In genomic region chr7:16916733-16917132, GRCh38 we compare ENCODE assay signal across 27 cellular contexts. TPM values are rescaled to one million over a fixed set of nuclear protein-coding genes. Genes with fewer than 3 reads are reported as not detected.
DNase-seq lines count a peak whose midpoint lies in the region; ATAC-seq and TF ChIP-seq lines count a peak whose summit lies in the region.
"Had no signal": no experiment of that assay in that cellular context is flagged by ENCODE, and none has a peak within 500 bp of the region (broad histone marks: within the 10 kb centered on the region; RNA-seq: fewer than 3 reads in every experiment).

No MANE protein-coding gene starts in this region.

- no peak for TF ChIP-seq RAD21 in IMR-90 (IDR thresholded peaks at IDR 0.05; ENCODE audit: low read length)

- POLR2A ChIA-PET in IMR-90 (lab: Charles Lee; ENCODE audit: unreplicated experiment) (no interaction called here), GM10248 (lab: Yijun Ruan, JAX) (no interaction called here)

- H3K9me3 ChIP-seq in BLaER1 treated with 17β-estradiol and CSF1 and Interleukin-3, amounts not matched to agents 10 nM and 100 nM (replicated peaks in 1 of 11) = peaks cover 0 to 9% (median 6%) of the 10 kb centered on the region in 11 experiments; a peak in 8 of 22 replicates
- no peaks in the 10 kb centered on the region for H3K9me3 ChIP-seq in IMR-90 (ENCODE audit: control insufficient read depth, insufficient read depth, low read length)
- H3K9me3 ChIP-seq in mammary epithelial cell (replicated peaks; ENCODE audit: insufficient read depth, low read length) = no peaks in the 10 kb centered on the region
- no peaks in the 10 kb centered on the region for H3K9me3 ChIP-seq in neural progenitor cell (ENCODE audit: low read depth)
- H3K9me3 ChIP-seq: adrenal gland, testis had no signal

- H3K79me2 ChIP-seq in mammary epithelial cell (ENCODE audit: insufficient read depth, low read length) (no peaks in the 10 kb centered on the region), neural progenitor cell (ENCODE audit: low read depth) (no peaks in the 10 kb centered on the region)

- H2BK120ac ChIP-seq in IMR-90 (ENCODE audit: low read depth, low read length) = peak overlapping the region; percentile 68; the same call in 1 of the 2 replicates

- ATAC-seq in IMR-90 (ENCODE audit: low read depth) = no peak
- ATAC-seq: GM12878 had no signal

- no peak overlapping the region for H2AK9ac ChIP-seq in IMR-90 (replicated peaks; ENCODE audit: low read depth, low read length, poor library complexity)

- H2BK5ac ChIP-seq in IMR-90 (ENCODE audit: low read depth, low read length, poor library complexity, severe bottlenecking) = peak overlapping the region; percentile 82

- H4K91ac ChIP-seq in IMR-90 (ENCODE audit: insufficient read depth, low read depth, low read length) = no peak overlapping the region

- H3F3A ChIP-seq in neural progenitor cell (ENCODE audit: low read depth) = peaks cover 5% of the 10 kb centered on the region

- BruUV-seq in IMR-90 (replicated peaks; lab: Mats Ljungman, UMichigan) (no TSS peak), mammary epithelial cell (replicated peaks; lab: Mats Ljungman, UMichigan) (no TSS peak)

- H3K27me3 Mint-ChIP-seq in neural progenitor cell (ENCODE audit: insufficient read depth, low read depth) = peaks cover 2% of the 10 kb centered on the region
- H3K27me3 Mint-ChIP-seq: activated T-cell treated with anti-CD3 and anti-CD28 coated beads, Interleukin-2, amount 50 U/mL, for 24 hours had no signal

- H3K4ac ChIP-seq in IMR-90 (ENCODE audit: low read depth, low read length) = peak overlapping the region; percentile 69

- peaks cover 7 to 19% (median 12%) of the 10 kb centered on the region in 10 experiments; a peak in 19 of 20 replicates for H3K4me1 ChIP-seq in BLaER1 treated with 17β-estradiol and CSF1 and Interleukin-3, amounts not matched to agents 10 nM and 100 nM
- peaks cover 7% of the 10 kb centered on the region; the same call in 1 of the 2 replicates for H3K4me1 ChIP-seq in IMR-90 (ENCODE audit: control insufficient read depth, insufficient read depth, low read length)
- peaks cover 33% of the 10 kb centered on the region for H3K4me1 ChIP-seq in mammary epithelial cell (ENCODE audit: insufficient read depth, low read length)
- peaks cover 24% of the 10 kb centered on the region for H3K4me1 ChIP-seq in neural progenitor cell
- H3K4me1 ChIP-seq: adrenal gland, testis had no signal

- no peak for TF ChIP-seq POLR2A in IMR-90 (IDR thresholded peaks at IDR 0.05; ENCODE audit: low read depth, low read length)

- H3K4me3 Mint-ChIP-seq in neural progenitor cell = peak overlapping the region; percentile 60
- H3K4me3 Mint-ChIP-seq: activated CD4-positive, alpha-beta memory T cell treated with anti-CD3 and anti-CD28 coated beads, Interleukin-2, amount 10 ng/mL, durations not matched to agents 7 days and 5 days; activated T-cell treated with anti-CD3 and anti-CD28 coated beads, Interleukin-2, amount 50 U/mL, for 24 hours; immature natural killer cell had no signal

- no peak for DNase-seq in IMR-90
- DNase-seq in mammary epithelial cell = no peak
- DNase-seq in neural progenitor cell (ENCODE audit: low spot score) = peak; percentile 67
- DNase-seq in NCI-H1048 (lab: John Stamatoyannopoulos, UW) = no peak
- DNase-seq in GM10248 (ENCODE audit: extremely low spot score) = no peak
- DNase-seq in NCI-H226 = no peak
- DNase-seq: activated CD4-positive, alpha-beta memory T cell treated with anti-CD3 and anti-CD28 coated beads, Interleukin-2, amount 10 ng/mL, durations not matched to agents 7 days and 5 days; activated CD4-positive, CD25-positive, alpha-beta regulatory T cell; activated naive CD4-positive, alpha-beta T cell; activated T-cell treated with anti-CD3 and anti-CD28 coated beads, Interleukin-2, amount 50 U/mL, for 24 hours; adrenal gland; AML-193; immature natural killer cell; Karpas-422; NCI-H1105; NCI-H2081 treated with DMSO at 0.1 percent for 48 hours; stimulated activated CD4-positive, alpha-beta T cell treated with anti-CD3 and anti-CD28 coated beads, Interleukin-2, amount 100 ng/mL, for 48 hours; stimulated activated naive CD4-positive, alpha-beta T cell; testis had no signal

- H3K14ac ChIP-seq in IMR-90 (replicated peaks; ENCODE audit: low read depth, low read length) = peak overlapping the region; percentile 69

- H2AK5ac ChIP-seq in IMR-90 (ENCODE audit: low read depth, low read length) = peak overlapping the region; percentile 29; the same call in 1 of the 2 replicates

- H3K36me3 Mint-ChIP-seq in neural progenitor cell = peaks cover 5% of the 10 kb centered on the region
- H3K36me3 Mint-ChIP-seq: immature natural killer cell had no signal

- H3K18ac ChIP-seq in IMR-90 (ENCODE audit: low read depth, low read length) = peak overlapping the region; percentile 11; the same call in 1 of the 2 replicates

- no peak overlapping the region for H3K9ac ChIP-seq in BLaER1 treated with 17β-estradiol and CSF1 and Interleukin-3, amounts not matched to agents 10 nM and 100 nM
- H3K9ac ChIP-seq in IMR-90 (ENCODE audit: low read depth, low read length) (no peak overlapping the region), mammary epithelial cell (ENCODE audit: insufficient read depth, low read length) (no peak overlapping the region), neural progenitor cell (no peak overlapping the region)

- TF ChIP-seq CTCF in IMR-90 (conservative IDR thresholded peaks at IDR 0.05; ENCODE audit: low read depth, low read length) (no peak), mammary epithelial cell (conservative IDR thresholded peaks at IDR 0.05 in 1 of 2, IDR thresholded peaks at IDR 0.05 in 1 of 2; ENCODE audit: extremely low read depth in 1 of 2, insufficient read depth in 1 of 2, low read depth in 1 of 2, low read length in 2 of 2) (no peak), neural progenitor cell (IDR thresholded peaks at IDR 0.05) (no peak), GM10248 (IDR thresholded peaks at IDR 0.05; ENCODE audit: control extremely low read depth, extremely low read depth, low read depth, missing control alignments) (no peak)

- peak overlapping the region in 1 of 2 experiments; percentile 42; a peak in 1 of 4 replicates for H4K8ac ChIP-seq in IMR-90 (ENCODE audit: low read depth in 2 of 2, low read length in 2 of 2)

- no CpG with 5 or more reads among the region's 5 CpGs for WGBS in IMR-90 (ENCODE audit: extremely low coverage in 2 of 2, insufficient read length in 1 of 2), 2 experiments
- WGBS in mammary epithelial cell (ENCODE audit: low coverage, missing lambda C conversion rate) = 100% methylated on average over 5 of the region's 5 CpGs

- CTCF ChIA-PET in IMR-90 (lab: Yijun Ruan, JAX) = interaction anchor here (1.0 to 2.5 kb wide), 2 partner anchors 25 to 485 kb away, joined by 3 to 13 read pairs; no protein-coding TSS in a partner anchor
- CTCF ChIA-PET in mammary epithelial cell (lab: Charles Lee; ENCODE audit: low non-redundant PET) = interaction anchor here (1.0 kb wide), 1 partner anchor 26 kb away, joined by 3 read pairs; no protein-coding TSS in a partner anchor
- CTCF ChIA-PET in GM10248 (lab: Yijun Ruan, JAX) = interaction anchor here (1.3 to 2.7 kb wide), 5 partner anchors 9 to 222 kb away, joined by 3 to 13 read pairs (median 5); no protein-coding TSS in a partner anchor

- no peak overlapping the region for H3K23ac ChIP-seq in IMR-90 (ENCODE audit: low read depth, low read length)

- H3K27ac Mint-ChIP-seq in neural progenitor cell = peak overlapping the region; percentile 90
- H3K27ac Mint-ChIP-seq: activated CD4-positive, alpha-beta memory T cell treated with anti-CD3 and anti-CD28 coated beads, Interleukin-2, amount 10 ng/mL, durations not matched to agents 7 days and 5 days; immature natural killer cell had no signal

- H2BK15ac ChIP-seq in IMR-90 (ENCODE audit: low read depth, low read length) = no peak overlapping the region

- no peak overlapping the region for H3K4me3 ChIP-seq in BLaER1 treated with 17β-estradiol and CSF1 and Interleukin-3, amounts not matched to agents 10 nM and 100 nM
- no peak overlapping the region for H3K4me3 ChIP-seq in IMR-90 (ENCODE audit: insufficient read depth, low read depth, low read length)
- H3K4me3 ChIP-seq in mammary epithelial cell (replicated peaks in 1 of 3; ENCODE audit: insufficient read depth in 1 of 3, low read depth in 2 of 3, low read length in 3 of 3) = peak overlapping the region in 2 of 3 experiments; percentile 27 to 45
- no peak overlapping the region for H3K4me3 ChIP-seq in neural progenitor cell
- H3K4me3 ChIP-seq: adrenal gland, GM12878, testis had no signal

- H3K9me1 ChIP-seq in IMR-90 (ENCODE audit: insufficient read depth, low read length) = peaks cover 3% of the 10 kb centered on the region; the same call in 1 of the 2 replicates

- no peaks in the 10 kb centered on the region for H3K79me1 ChIP-seq in IMR-90 (ENCODE audit: low read depth in 1 of 2, low read length in 2 of 2)

- no peak overlapping the region for H3K27ac ChIP-seq in BLaER1 treated with 17β-estradiol and CSF1 and Interleukin-3, amounts not matched to agents 10 nM and 100 nM
- H3K27ac ChIP-seq in IMR-90 (ENCODE audit: insufficient read depth, low read length) = no peak overlapping the region
- peak overlapping the region; percentile 39 for H3K27ac ChIP-seq in mammary epithelial cell (ENCODE audit: insufficient read depth, low read depth, low read length)
- no peak overlapping the region for H3K27ac ChIP-seq in neural progenitor cell
- H3K27ac ChIP-seq: adrenal gland, RWPE1, testis had no signal

- in situ Hi-C loops in IMR-90 (cut with MboI; ENCODE audit: low sequenced_read_pairs) (loop anchor here (10.0 to 25.0 kb wide), 4 partner anchors 222 to 1421 kb away; no protein-coding TSS in a partner anchor), mammary epithelial cell (cut with MboI; ENCODE audit: low sequenced_read_pairs in 2 of 2) (loop anchor here (10.0 kb wide), 2 partner anchors 112 to 222 kb away; partner anchors contain the start of gene AGR2 (in 1 of the 2))

- H2AFZ ChIP-seq in IMR-90 (replicated peaks; ENCODE audit: low read length, poor library complexity) = no peak overlapping the region
- H2AFZ ChIP-seq in mammary epithelial cell (ENCODE audit: low read depth, low read length) = no peak overlapping the region
- peak overlapping the region; percentile 80 for H2AFZ ChIP-seq in neural progenitor cell (replicated peaks)

- dilution Hi-C loops in IMR-90 (cut with HindIII; ENCODE audit: low sequenced_read_pairs, unreplicated experiment) (no loop called here), mammary epithelial cell (cut with HindIII; ENCODE audit: low sequenced_read_pairs) (no loop called here)

- no peaks in the 10 kb centered on the region for H3K27me3 ChIP-seq in BLaER1 treated with 17β-estradiol and CSF1 and Interleukin-3, amounts not matched to agents 10 nM and 100 nM
- H3K27me3 ChIP-seq in IMR-90 (ENCODE audit: control insufficient read depth, insufficient read depth, low read length) (no peaks in the 10 kb centered on the region), mammary epithelial cell (ENCODE audit: insufficient read depth, low read length) (no peaks in the 10 kb centered on the region), neural progenitor cell (no peaks in the 10 kb centered on the region)
- H3K27me3 ChIP-seq: adrenal gland, testis had no signal

- H4K20me1 ChIP-seq in BLaER1 treated with 17β-estradiol and CSF1 and Interleukin-3, amounts not matched to agents 10 nM and 100 nM = no peaks in the 10 kb centered on the region
- H4K20me1 ChIP-seq in IMR-90 (ENCODE audit: insufficient read depth, low read length) (no peaks in the 10 kb centered on the region; the same call in 1 of the 2 replicates), mammary epithelial cell (ENCODE audit: insufficient read depth, low read length) (no peaks in the 10 kb centered on the region), neural progenitor cell (ENCODE audit: low read depth) (no peaks in the 10 kb centered on the region)

- H3K9me3 Mint-ChIP-seq in neural progenitor cell = peaks cover 29% of the 10 kb centered on the region
- H3K9me3 Mint-ChIP-seq: activated CD4-positive, alpha-beta memory T cell treated with anti-CD3 and anti-CD28 coated beads, Interleukin-2, amount 10 ng/mL, durations not matched to agents 7 days and 5 days; activated T-cell treated with anti-CD3 and anti-CD28 coated beads, Interleukin-2, amount 50 U/mL, for 24 hours; immature natural killer cell had no signal

- H3K36me3 ChIP-seq in BLaER1 treated with 17β-estradiol and CSF1 and Interleukin-3, amounts not matched to agents 10 nM and 100 nM = no peaks in the 10 kb centered on the region
- no peaks in the 10 kb centered on the region for H3K36me3 ChIP-seq in IMR-90 (ENCODE audit: control insufficient read depth, insufficient read depth, low read length)
- no peaks in the 10 kb centered on the region for H3K36me3 ChIP-seq in mammary epithelial cell (ENCODE audit: insufficient read depth, low read length)
- H3K36me3 ChIP-seq in neural progenitor cell = no peaks in the 10 kb centered on the region
- H3K36me3 ChIP-seq: adrenal gland had no signal

- H3K56ac ChIP-seq in IMR-90 (ENCODE audit: extremely low read depth, insufficient read depth, low read length) = no peak overlapping the region

- no peak overlapping the region for H4K5ac ChIP-seq in IMR-90 (ENCODE audit: low read depth, low read length)

- H3K4me2 ChIP-seq in BLaER1 treated with 17β-estradiol and CSF1 and Interleukin-3, amounts not matched to agents 10 nM and 100 nM = peak overlapping the region; percentile 33 to 79 (median 48)
- H3K4me2 ChIP-seq in IMR-90 (ENCODE audit: low read depth, low read length) = no peak overlapping the region
- peak overlapping the region; percentile 77 for H3K4me2 ChIP-seq in mammary epithelial cell (ENCODE audit: insufficient read depth, low read depth, low read length)
- peak overlapping the region; percentile 1 for H3K4me2 ChIP-seq in neural progenitor cell

- peaks cover 38% of the 10 kb centered on the region for H3K4me1 Mint-ChIP-seq in neural progenitor cell
- H3K4me1 Mint-ChIP-seq: immature natural killer cell had no signal

- intact Hi-C loops in IMR-90 (cut with micrococcal nuclease) (loop anchor here (5.0 to 10.0 kb wide), 3 partner anchors 269 to 492 kb away; partner anchors contain the start of genes ANKMY2, BZW2 and CRPPA), mammary epithelial cell (cut with micrococcal nuclease) (loop anchor here (10.0 kb wide), 1 partner anchor 802 kb away; no protein-coding TSS in a partner anchor)

- peak overlapping the region; percentile 47 for H2BK20ac ChIP-seq in IMR-90 (ENCODE audit: low read depth, low read length)

RNA-seq across cellular contexts. Expression of gene AGR3, which starts 35.0 kb away (rescaled TPM):
- total RNA-seq in IMR-90 (2012; rRNA removed) (not detected in 2 replicates), mammary epithelial cell (not detected), neural progenitor cell (ENCODE audit: low replicate concordance) (not detected in 2 replicates)
- polyA plus RNA-seq in IMR-90 (2012; rRNA removed) (not detected in 2 replicates), mammary epithelial cell (not detected)
- polyA plus RNA-seq in IMR-90 (2012; cell fraction: cytosol; rRNA removed) = not detected in 2 replicates
- not detected in 2 replicates for polyA plus RNA-seq in IMR-90 (2012; cell fraction: nucleus; rRNA removed; ENCODE audit: low replicate concordance)
- polyA minus RNA-seq in mammary epithelial cell = not detected
- total RNA-seq: activated CD4-positive, alpha-beta memory T cell treated with anti-CD3 and anti-CD28 coated beads, Interleukin-2, amount 10 ng/mL, durations not matched to agents 7 days and 5 days; adrenal gland; cardiac septum; GM12878; liver; NCI-H460; pulmonary artery endothelial cell; skeletal muscle tissue; testis had no signal
- polyA plus RNA-seq: adrenal gland, GM12878, immature natural killer cell, liver had no signal

Comparison
In these comparisons a context has a peak if more than half of its experiments do, and no peak if none do; other contexts are left out.
1. H3K4me3 ChIP-seq: peak in mammary epithelial cell (2 of 3); none in BLaER1 treated with 17β-estradiol and CSF1 and Interleukin-3, amounts not matched to agents 10 nM and 100 nM (0 of 10), IMR-90 (single experiment) and neural progenitor cell (single experiment).